In genomic region chr15:25891108-25891507, GRCh38 we compare ENCODE assay signal across 17 cellular contexts. TPM values are rescaled to one million over a fixed set of nuclear protein-coding genes. Genes with fewer than 3 reads are reported as not detected.
DNase-seq lines count a peak whose midpoint lies in the region; FAIRE-seq and TF ChIP-seq lines count a peak whose summit lies in the region.
"Had no signal": no experiment of that assay in that cellular context is flagged by ENCODE, and none has a peak within 500 bp of the region (broad histone marks: within the 10 kb centered on the region; RNA-seq: fewer than 3 reads in every experiment).

No MANE protein-coding gene starts in this region.

- H3K27me3 ChIP-seq in mesenchymal stem cell (ENCODE audit: control insufficient read depth in 1 of 2, insufficient read depth in 1 of 2, low read length in 2 of 2) (peaks cover 0 to 11% of the 10 kb centered on the region in 2 experiments), subcutaneous abdominal adipose tissue (ENCODE audit: control insufficient read depth in 5 of 5, insufficient read depth in 4 of 5, low read length in 5 of 5) (no peaks in the 10 kb centered on the region)

- H3K4me1 Mint-ChIP-seq in chondrocyte (ENCODE audit: low read depth), result peaks cover 36% of the 10 kb centered on the region
- peaks cover 51% of the 10 kb centered on the region for H3K4me1 Mint-ChIP-seq in HFFc6 (ENCODE audit: low read depth)
- H3K4me1 Mint-ChIP-seq: CD8-positive, alpha-beta memory T cell had no signal

- no peak overlapping the region for H3K18ac ChIP-seq in mesenchymal stem cell (ENCODE audit: low read depth in 1 of 2, low read length in 2 of 2)

- H3K9me3 Mint-ChIP-seq in chondrocyte (ENCODE audit: low read depth) (peaks cover 4% of the 10 kb centered on the region), HFFc6 (no peaks in the 10 kb centered on the region)

- H3K9me3 ChIP-seq in mesenchymal stem cell (ENCODE audit: control insufficient read depth, low read length) (no peaks in the 10 kb centered on the region), subcutaneous abdominal adipose tissue (ENCODE audit: control insufficient read depth in 5 of 5, low read length in 5 of 5) (no peaks in the 10 kb centered on the region)
- H3K9me3 ChIP-seq: HAP-1 had no signal

- TF ChIP-seq CTCF in chondrocyte (IDR thresholded peaks at IDR 0.05) (no peak), HFFc6 (IDR thresholded peaks at IDR 0.05) (no peak)

- H4K8ac ChIP-seq in mesenchymal stem cell (ENCODE audit: low read length), result no peak overlapping the region

- H2AK5ac ChIP-seq in mesenchymal stem cell (ENCODE audit: low read length, severe bottlenecking), result peak overlapping the region; percentile 41

- H2BK120ac ChIP-seq in mesenchymal stem cell (ENCODE audit: low read depth, low read length), result no peak overlapping the region

- H3K23ac ChIP-seq in mesenchymal stem cell (ENCODE audit: low read length in 2 of 2), result no peak overlapping the region

- H2BK15ac ChIP-seq in mesenchymal stem cell (ENCODE audit: low read depth, poor library complexity, severe bottlenecking), result no peak overlapping the region

- H3K4me2 ChIP-seq in mesenchymal stem cell (ENCODE audit: low read length, poor library complexity, severe bottlenecking), result no peak overlapping the region

- H3K4me3 ChIP-seq in mesenchymal stem cell (ENCODE audit: insufficient read depth in 1 of 2, low read depth in 1 of 2, low read length in 2 of 2), result no peak overlapping the region
- H3K4me3 ChIP-seq in subcutaneous abdominal adipose tissue (ENCODE audit: low read depth in 1 of 5, low read length in 5 of 5), result no peak overlapping the region
- H3K4me3 ChIP-seq: HAP-1 had no signal

- WGBS in mesenchymal stem cell, result 90% methylated on average over 4 of the region's 4 CpGs

- H3K27me3 Mint-ChIP-seq in chondrocyte (ENCODE audit: low read depth), result no peaks in the 10 kb centered on the region
- no peaks in the 10 kb centered on the region; the same call in 1 of the 2 replicates for H3K27me3 Mint-ChIP-seq in HFFc6 (ENCODE audit: insufficient read depth)

- FAIRE-seq in H54 (lab: Jason Lieb, UNC), result no peak
- FAIRE-seq: GM18507 had no signal

- peaks cover 2% of the 10 kb centered on the region for H3K36me3 Mint-ChIP-seq in chondrocyte (ENCODE audit: low read depth)
- H3K36me3 Mint-ChIP-seq in HFFc6 (ENCODE audit: low read depth), result no peaks in the 10 kb centered on the region
- H3K36me3 Mint-ChIP-seq: CD14-positive monocyte; CD8-positive, alpha-beta memory T cell had no signal

- H3K14ac ChIP-seq in mesenchymal stem cell (ENCODE audit: low read length in 2 of 2), result no peak overlapping the region

- H3K36me3 ChIP-seq in mesenchymal stem cell (ENCODE audit: control insufficient read depth in 1 of 2, insufficient read depth in 2 of 2, low read depth in 1 of 2, low read length in 2 of 2) (no peaks in the 10 kb centered on the region), subcutaneous abdominal adipose tissue (ENCODE audit: control insufficient read depth in 5 of 5, insufficient read depth in 5 of 5, low read length in 5 of 5) (no peaks in the 10 kb centered on the region)
- H3K36me3 ChIP-seq: HAP-1 had no signal

- TF ChIP-seq POLR2A in H54 (IDR thresholded peaks at IDR 0.05; ENCODE audit: low read depth, low read length), result no peak

- H4K91ac ChIP-seq in mesenchymal stem cell (ENCODE audit: low read length), result no peak overlapping the region

- H3K9ac ChIP-seq in mesenchymal stem cell (ENCODE audit: low read length) (no peak overlapping the region), subcutaneous abdominal adipose tissue (ENCODE audit: low read length in 5 of 5) (no peak overlapping the region)

- H3K4me1 ChIP-seq in mesenchymal stem cell (ENCODE audit: control insufficient read depth, insufficient read depth, low read depth, low read length) (peaks cover 9% of the 10 kb centered on the region), subcutaneous abdominal adipose tissue (ENCODE audit: control insufficient read depth in 5 of 5, insufficient read depth in 5 of 5, low read length in 5 of 5) (peaks cover 2 to 26% (median 15%) of the 10 kb centered on the region in 5 donors)
- H3K4me1 ChIP-seq: HAP-1 had no signal

- no peak overlapping the region for H2BK12ac ChIP-seq in mesenchymal stem cell (ENCODE audit: low read length in 2 of 2)

- DNase-seq in Daoy (ENCODE audit: low read depth) (peak; percentile 21), chondrocyte (ENCODE audit: low spot score) (no peak), mesenchymal stem cell (no peak), HFFc6 (no peak), substantia nigra (lab: John Stamatoyannopoulos, UW) (no peak), H54 (ENCODE audit: insufficient read length, low spot score) (no peak), OCI-M1 (lab: John Stamatoyannopoulos, UW) (no peak)
- DNase-seq: Caco-2; CD8-positive, alpha-beta memory T cell; DMS53 had no signal

- H3K4me3 Mint-ChIP-seq in chondrocyte (ENCODE audit: unreplicated experiment) (no peak overlapping the region), HFFc6 (no peak overlapping the region)
- H3K4me3 Mint-ChIP-seq: CD14-positive monocyte; CD8-positive, alpha-beta memory T cell had no signal

- H3K27ac ChIP-seq in mesenchymal stem cell (ENCODE audit: low read length, poor library complexity, severe bottlenecking) (no peak overlapping the region), subcutaneous abdominal adipose tissue (ENCODE audit: low read depth, low read length) (peak overlapping the region; percentile 47), substantia nigra (ENCODE audit: low read depth, low read length, poor library complexity, severe bottlenecking) (no peak overlapping the region)
- H3K27ac ChIP-seq: 22Rv1, HL-60 had no signal

- H3K27ac Mint-ChIP-seq in chondrocyte (ENCODE audit: unreplicated experiment), result peak overlapping the region; percentile 30
- H3K27ac Mint-ChIP-seq in HFFc6, result no peak overlapping the region
- H3K27ac Mint-ChIP-seq: CD14-positive monocyte; CD8-positive, alpha-beta memory T cell had no signal

- no peaks in the 10 kb centered on the region for H3K79me1 ChIP-seq in mesenchymal stem cell (replicated peaks; ENCODE audit: low read length, poor library complexity, severe bottlenecking)

- no peak overlapping the region for H2BK5ac ChIP-seq in mesenchymal stem cell (ENCODE audit: low read depth, low read length, poor library complexity, severe bottlenecking)

- no peak overlapping the region for H3K4ac ChIP-seq in mesenchymal stem cell (ENCODE audit: low read depth in 1 of 2, low read length in 2 of 2)

- no peak overlapping the region for H2AFZ ChIP-seq in mesenchymal stem cell (ENCODE audit: low read depth, low read length)

RNA-seq across cellular contexts. Expression of gene ATP10A, which starts 28.0 kb away (rescaled TPM):
- total RNA-seq in Daoy (2014; rRNA removed; shearing (Covaris generic)), result 2.5 and 7.5 TPM in 2 replicates
- total RNA-seq in chondrocyte, result 160 to 190 TPM (median 163 TPM) in 3 replicates
- polyA plus RNA-seq in mesenchymal stem cell (2013, experiment 1 of 2), result 0.04 TPM
- 0.03 TPM for polyA plus RNA-seq in mesenchymal stem cell (2013, experiment 2 of 2)
- 10 to 100 TPM; 31.0 to 39.5 (median 33.9) TPM for total RNA-seq in HFFc6 (2021; fragmentation: NEBNext Ultra II Directional; extraction: Animal tissue kit (Norgen Biotek cat#: 25700))
- total RNA-seq: A673, Caco-2 had no signal
